In genomic region chr12:103858953-103859601, GRCh38 we compare ENCODE assay signal across 10 cellular contexts. TPM values are rescaled to one million over a fixed set of nuclear protein-coding genes. Genes with fewer than 3 reads are reported as not detected.
A peak's percentile ranks its signal among the peaks of the same experiment; 100 is the strongest.
DNase-seq lines count a peak whose midpoint lies in the region; ATAC-seq, FAIRE-seq and TF ChIP-seq lines count a peak whose summit lies in the region.
"Had no signal": no experiment of that assay in that cellular context is flagged by ENCODE, and none has a peak within 500 bp of the region (broad histone marks: within the 10 kb centered on the region; RNA-seq: fewer than 3 reads in every experiment).

No MANE protein-coding gene starts in this region.

- DNase-seq in H54 (ENCODE audit: insufficient read length, low spot score) (peak; percentile 68), amniotic epithelial cell (ENCODE audit: low read depth) (peak; percentile 95), right atrium auricular region (ENCODE audit: low spot score) (peak; percentile 76), stomach (peak; percentile 42), NK-92 (lab: John Stamatoyannopoulos, UW; ENCODE audit: unreplicated experiment) (no peak)
- DNase-seq in stimulated activated CD4-positive, alpha-beta T cell treated with anti-CD3 and anti-CD28 coated beads, Interleukin-4, amount 100 ng/mL, for 1 hour = no peak
- DNase-seq: activated CD4-positive, alpha-beta memory T cell treated with anti-CD3 and anti-CD28 coated beads for 36 hours had no signal

- no peaks in the 10 kb centered on the region for H3K4me1 ChIP-seq in right atrium auricular region
- H3K4me1 ChIP-seq in stomach = peaks cover 0 to 20% (median 4%) of the 10 kb centered on the region in 4 donors

- H3K27ac ChIP-seq in right atrium auricular region (peak overlapping the region; percentile 31 to 65), stomach (peak overlapping the region in 4 of 5 donors; percentile 53 to 83 (median 68))
- H3K27ac ChIP-seq: KMS-11 had no signal

- no peak for TF ChIP-seq POLR2A in H54 (IDR thresholded peaks at IDR 0.05; ENCODE audit: low read depth, low read length)
- TF ChIP-seq POLR2A in stomach (IDR thresholded peaks at IDR 0.05) = no peak

- no peak for TF ChIP-seq CTCF in right atrium auricular region (IDR thresholded peaks at IDR 0.05)
- TF ChIP-seq CTCF in stomach (IDR thresholded peaks at IDR 0.05) = no peak

- no peak for ATAC-seq in GM21447 (IDR thresholded peaks at IDR 0.05; ENCODE audit: unreplicated experiment)
- no peak for ATAC-seq in GM18502 (IDR thresholded peaks at IDR 0.05; ENCODE audit: poor library complexity, unreplicated experiment)

- no peaks in the 10 kb centered on the region for H3K27me3 ChIP-seq in right atrium auricular region
- no peaks in the 10 kb centered on the region for H3K27me3 ChIP-seq in stomach

- H3K4me3 ChIP-seq in right atrium auricular region = no peak overlapping the region
- no peak overlapping the region for H3K4me3 ChIP-seq in stomach

- intact Hi-C loops in stomach (cut with DNase I; ENCODE audit: low total_unique reads) = no loop called here

- peak; percentile 92 for TF ChIP-seq EP300 in stomach (IDR thresholded peaks at IDR 0.05)

- H3K9me3 ChIP-seq in right atrium auricular region (no peaks in the 10 kb centered on the region), stomach (no peaks in the 10 kb centered on the region)

- 43 to 53% (median 47%) methylated on average over 10 of the region's 10 CpGs for WGBS in stomach, 5 donors

- H3K36me3 ChIP-seq in right atrium auricular region = no peaks in the 10 kb centered on the region
- no peaks in the 10 kb centered on the region for H3K36me3 ChIP-seq in stomach

- FAIRE-seq in H54 (lab: Jason Lieb, UNC) = peak; percentile 85

RNA-seq across cellular contexts. Expression of gene NT5DC3, which starts 18.0 kb away (rescaled TPM):
- total RNA-seq in right atrium auricular region (1 to 10 TPM; 2.3 to 2.4 TPM), stomach (10 to 100 TPM in 3 of 5 donors, 1 to 10 TPM in 2; 7.6 to 42.9 (median 13.6) TPM)
- 1 to 10 TPM in 1 of 3 donors, under 1 TPM in 2; 0.76 to 3.5 (median 0.81) TPM for polyA plus RNA-seq in stomach

Comparison
In these comparisons a context has a peak if more than half of its experiments do, and no peak if none do; other contexts are left out.
1. DNase-seq: peak in H54 (single experiment), amniotic epithelial cell (single experiment), right atrium auricular region (single experiment) and stomach (single experiment); none in stimulated activated CD4-positive, alpha-beta T cell treated with anti-CD3 and anti-CD28 coated beads, Interleukin-4, amount 100 ng/mL, for 1 hour (single experiment) and NK-92 (single experiment).